Comparison of ENCODE assay signal across 15 cellular contexts in genomic region chr9:110104201-110104845, GRCh38.
DNase-seq lines count a peak whose midpoint lies in the region; TF ChIP-seq lines count a peak whose summit lies in the region.
"Had no signal": no experiment of that assay in that cellular context is flagged by ENCODE, and none has a peak within 500 bp of the region (broad histone marks: within the 10 kb centered on the region; RNA-seq: fewer than 3 reads in every experiment).

No MANE protein-coding gene starts in this region.

- H3K36me3 ChIP-seq in OCI-LY7 (ENCODE audit: insufficient read depth, low read length), result peaks cover 47% of the 10 kb centered on the region

- H4K20me1 ChIP-seq in OCI-LY7 (ENCODE audit: insufficient read depth, low read length), result no peaks in the 10 kb centered on the region

- DNase-seq in GM12865 (ENCODE audit: low read depth) (peak; percentile 20), OCI-LY7 (ENCODE audit: low spot score) (no peak), fibroblast of villous mesenchyme (ENCODE audit: low read depth) (peak; percentile 81), renal cortical epithelial cell (ENCODE audit: low read depth) (peak; percentile 52), ACHN (no peak)
- DNase-seq in NK-92 treated with Interleukin-12 subunit alpha and Interleukin-12 subunit beta, amount 100 ng/mL, for 24 hours (lab: John Stamatoyannopoulos, UW), result no peak
- DNase-seq in stimulated activated CD4-positive, alpha-beta T cell treated with anti-CD3 and anti-CD28 coated beads, Interleukin-1b, Interleukin-23, amount 100 ng/mL, for 48 hours, result no peak
- no peak for DNase-seq in activated naive CD4-positive, alpha-beta T cell treated with anti-CD3 and anti-CD28 coated beads, Interleukin-2, amount 50 U/mL, for 16 hours
- DNase-seq: hippocampal formation; MG63; PC-3; psoas muscle; stimulated activated naive CD8-positive, alpha-beta T cell treated with anti-CD3 and anti-CD28 coated beads, Interleukin-15, amount 100 ng/mL, for 72 hours; T-helper 17 cell had no signal

- peaks cover 96% of the 10 kb centered on the region; the same call in 1 of the 2 replicates for H3K79me2 ChIP-seq in OCI-LY7 (ENCODE audit: insufficient read depth, low read depth, low read length)

- intact Hi-C loops in OCI-LY7 (cut with micrococcal nuclease; ENCODE audit: unreplicated experiment), result no loop called here

- no peak overlapping the region for H2AFZ ChIP-seq in OCI-LY7 (ENCODE audit: low read length)

- no peaks in the 10 kb centered on the region for H3K9me3 ChIP-seq in OCI-LY7 (ENCODE audit: low read length)
- H3K9me3 ChIP-seq: MG63, psoas muscle had no signal

- POLR2A ChIA-PET in OCI-LY7 (lab: Charles Lee), result interaction anchor here (0.5 to 8.3 kb wide), 14 partner anchors 14 to 204 kb away, joined by 3 to 94 read pairs (median 5); no protein-coding TSS in a partner anchor

- H3K9me2 ChIP-seq in OCI-LY7 (ENCODE audit: insufficient read depth, low read length), result no peaks in the 10 kb centered on the region

- TF ChIP-seq CTCF in GM12865 (IDR thresholded peaks at IDR 0.05; ENCODE audit: insufficient read depth, low read depth, low read length, missing control alignments), result no peak
- TF ChIP-seq CTCF in OCI-LY7 (conservative IDR thresholded peaks at IDR 0.05; ENCODE audit: low read length), result no peak
- TF ChIP-seq CTCF in fibroblast of villous mesenchyme (IDR thresholded peaks at IDR 0.05; ENCODE audit: insufficient read depth, low read depth, low read length), result no peak

- peak overlapping the region; percentile 61 for H3K4me2 ChIP-seq in OCI-LY7 (ENCODE audit: low read length)

- H3K27ac ChIP-seq in OCI-LY7 (ENCODE audit: low read depth, low read length, poor library complexity, severe bottlenecking), result no peak overlapping the region
- H3K27ac ChIP-seq: C4-2B, psoas muscle had no signal

- BruUV-seq in OCI-LY7 (replicated peaks; lab: Mats Ljungman, UMichigan), result no TSS peak

- peaks cover 94% of the 10 kb centered on the region for H3K4me1 ChIP-seq in OCI-LY7 (ENCODE audit: insufficient read depth, low read length, poor library complexity, severe bottlenecking)
- H3K4me1 ChIP-seq: psoas muscle had no signal

- in situ Hi-C loops in ACHN (cut with HindIII; ENCODE audit: low pct_ligation_motif_present, low pct_unique_long_range_greater_than_20kb, low sequenced_read_pairs), result no loop called here

- H3K4me3 ChIP-seq in GM12865 (ENCODE audit: low read depth, low read length) (no peak overlapping the region), OCI-LY7 (ENCODE audit: low read depth, low read length, poor library complexity, severe bottlenecking) (peak overlapping the region; percentile 20), fibroblast of villous mesenchyme (ENCODE audit: low read depth, low read length) (no peak overlapping the region)
- H3K4me3 ChIP-seq: MG63, psoas muscle had no signal

- CTCF ChIA-PET in OCI-LY7 (lab: Charles Lee; ENCODE audit: unreplicated experiment), result interaction anchor here (0.8 to 1.9 kb wide), 4 partner anchors 9 to 44 kb away, joined by 3 to 13 read pairs (median 3); no protein-coding TSS in a partner anchor

Comparison
In these comparisons a context has a peak if more than half of its experiments do, and no peak if none do; other contexts are left out.
1. DNase-seq: peak in GM12865 (single experiment), fibroblast of villous mesenchyme (single experiment) and renal cortical epithelial cell (single experiment); none in OCI-LY7 (single experiment), NK-92 treated with Interleukin-12 subunit alpha and Interleukin-12 subunit beta, amount 100 ng/mL, for 24 hours (single experiment), stimulated activated CD4-positive, alpha-beta T cell treated with anti-CD3 and anti-CD28 coated beads, Interleukin-1b, Interleukin-23, amount 100 ng/mL, for 48 hours (single experiment), activated naive CD4-positive, alpha-beta T cell treated with anti-CD3 and anti-CD28 coated beads, Interleukin-2, amount 50 U/mL, for 16 hours (single experiment) and ACHN (single experiment).